1 cellular context compared by ENCODE assay signal in the genomic region with DNA sequence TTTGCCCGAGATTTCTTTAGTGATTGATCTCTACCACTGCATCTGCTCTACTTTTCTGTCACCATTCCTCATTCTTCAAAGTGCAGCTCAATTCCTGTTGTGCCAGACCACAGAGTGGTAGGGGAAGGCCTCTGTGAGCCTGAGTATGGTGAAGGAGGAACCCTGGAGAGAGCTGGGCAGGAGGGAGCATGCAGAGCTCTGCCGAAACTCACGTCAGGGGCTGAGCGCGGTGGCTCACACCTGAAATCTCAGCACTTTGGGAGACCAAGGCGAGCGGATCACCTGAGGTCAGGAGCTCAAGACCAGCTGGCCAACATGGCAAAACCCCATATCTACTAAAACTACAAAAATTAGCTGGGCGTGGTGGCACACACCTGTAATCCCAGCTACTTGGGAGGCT.
TF ChIP-seq lines count a peak whose summit lies in the region.

No MANE protein-coding gene starts in this region.

TF ChIP-seq in IMR-90, 13 proteins besides CTCF, POLR2A, EP300 and RAD21:
- TF ChIP-seq FOS (IDR thresholded peaks at IDR 0.05; ENCODE audit: low read depth, low read length) (no peak), RFX5 (IDR thresholded peaks at IDR 0.05; ENCODE audit: low read depth, low read length) (no peak), MAFK (IDR thresholded peaks at IDR 0.05; ENCODE audit: low read depth, low read length) (no peak), BHLHE40 (IDR thresholded peaks at IDR 0.05; ENCODE audit: low read depth, low read length) (no peak), MAZ (IDR thresholded peaks at IDR 0.05; ENCODE audit: borderline replicate concordance, low read depth, low read length) (no peak), RCOR1 (IDR thresholded peaks at IDR 0.05; ENCODE audit: insufficient replicate concordance, low read length) (no peak)
